Comparison of ENCODE assay signal across 12 cellular contexts in genomic region chr5:37938086-37938852, GRCh38.
"Had no signal": no experiment of that assay in that cellular context is flagged by ENCODE, and none has a peak within 500 bp of the region (broad histone marks: within the 10 kb centered on the region; RNA-seq: fewer than 3 reads in every experiment).

No MANE protein-coding gene starts in this region.

- H3K9me3 Mint-ChIP-seq: activated naive CD4-positive, alpha-beta T cell treated with anti-CD3 and anti-CD28 coated beads, Interleukin-2, amount 10 ng/mL, durations not matched to agents 7 days and 5 days; activated T-helper 2 cell treated with anti-CD3 and anti-CD28 coated beads, Interferon-gamma antibody, Interleukin-2, Interleukin-4, amounts not matched to agents 10 μg/mL and 5 μg/mL and 100 μg/mL, durations not matched to agents 14 hours and 24 hours and 36 hours had no signal

- H3K27ac ChIP-seq: epithelial cell of prostate, neutrophil, parathyroid adenoma, thoracic aorta, VCaP had no signal

- H3K4me3 Mint-ChIP-seq: activated naive CD4-positive, alpha-beta T cell treated with anti-CD3 and anti-CD28 coated beads, Interleukin-2, amount 10 ng/mL, durations not matched to agents 7 days and 5 days; naive B cell had no signal

- H3K9ac ChIP-seq: parathyroid adenoma had no signal

- H3K4me3 ChIP-seq: thoracic aorta had no signal

- H3K27me3 ChIP-seq: neutrophil had no signal

- H3K36me3 Mint-ChIP-seq: activated naive CD4-positive, alpha-beta T cell treated with anti-CD3 and anti-CD28 coated beads, Interleukin-2, amount 10 ng/mL, durations not matched to agents 7 days and 5 days; naive B cell had no signal

- DNase-seq: activated CD4-positive, alpha-beta T cell treated with anti-CD3 and anti-CD28 coated beads, Interleukin-2, amount 50 U/mL, for 48 hours; activated naive CD4-positive, alpha-beta T cell treated with anti-CD3 and anti-CD28 coated beads, Interleukin-2, amount 10 ng/mL, durations not matched to agents 7 days and 5 days; foreskin melanocyte; naive B cell; stimulated activated CD4-positive, alpha-beta T cell treated with anti-CD3 and anti-CD28 coated beads, Interleukin-12 subunit alpha, Interleukin-12 subunit beta, amount 100 ng/mL, for 4 hours; stimulated activated CD4-positive, alpha-beta T cell treated with anti-CD3 and anti-CD28 coated beads, Interleukin-2, amount 100 ng/mL, for 24 hours had no signal

- H3K27me3 Mint-ChIP-seq: activated naive CD4-positive, alpha-beta T cell treated with anti-CD3 and anti-CD28 coated beads, Interleukin-2, amount 10 ng/mL, durations not matched to agents 7 days and 5 days had no signal

- H3K9me3 ChIP-seq: neutrophil, thoracic aorta had no signal

- H3K36me3 ChIP-seq: neutrophil, thoracic aorta had no signal

- H2AFZ ChIP-seq: parathyroid adenoma had no signal

- H3K27ac Mint-ChIP-seq: activated naive CD4-positive, alpha-beta T cell treated with anti-CD3 and anti-CD28 coated beads, Interleukin-2, amount 10 ng/mL, durations not matched to agents 7 days and 5 days; activated T-helper 2 cell treated with anti-CD3 and anti-CD28 coated beads, Interferon-gamma antibody, Interleukin-2, Interleukin-4, amounts not matched to agents 10 μg/mL and 5 μg/mL and 100 μg/mL, durations not matched to agents 14 hours and 24 hours and 36 hours had no signal

- H3K4me1 ChIP-seq: parathyroid adenoma had no signal

- H3K79me2 ChIP-seq: parathyroid adenoma had no signal

- H3K4me1 Mint-ChIP-seq: activated naive CD4-positive, alpha-beta T cell treated with anti-CD3 and anti-CD28 coated beads, Interleukin-2, amount 10 ng/mL, durations not matched to agents 7 days and 5 days; naive B cell had no signal
